Comparison of ENCODE assay signal across 10 cellular contexts in the genomic region with DNA sequence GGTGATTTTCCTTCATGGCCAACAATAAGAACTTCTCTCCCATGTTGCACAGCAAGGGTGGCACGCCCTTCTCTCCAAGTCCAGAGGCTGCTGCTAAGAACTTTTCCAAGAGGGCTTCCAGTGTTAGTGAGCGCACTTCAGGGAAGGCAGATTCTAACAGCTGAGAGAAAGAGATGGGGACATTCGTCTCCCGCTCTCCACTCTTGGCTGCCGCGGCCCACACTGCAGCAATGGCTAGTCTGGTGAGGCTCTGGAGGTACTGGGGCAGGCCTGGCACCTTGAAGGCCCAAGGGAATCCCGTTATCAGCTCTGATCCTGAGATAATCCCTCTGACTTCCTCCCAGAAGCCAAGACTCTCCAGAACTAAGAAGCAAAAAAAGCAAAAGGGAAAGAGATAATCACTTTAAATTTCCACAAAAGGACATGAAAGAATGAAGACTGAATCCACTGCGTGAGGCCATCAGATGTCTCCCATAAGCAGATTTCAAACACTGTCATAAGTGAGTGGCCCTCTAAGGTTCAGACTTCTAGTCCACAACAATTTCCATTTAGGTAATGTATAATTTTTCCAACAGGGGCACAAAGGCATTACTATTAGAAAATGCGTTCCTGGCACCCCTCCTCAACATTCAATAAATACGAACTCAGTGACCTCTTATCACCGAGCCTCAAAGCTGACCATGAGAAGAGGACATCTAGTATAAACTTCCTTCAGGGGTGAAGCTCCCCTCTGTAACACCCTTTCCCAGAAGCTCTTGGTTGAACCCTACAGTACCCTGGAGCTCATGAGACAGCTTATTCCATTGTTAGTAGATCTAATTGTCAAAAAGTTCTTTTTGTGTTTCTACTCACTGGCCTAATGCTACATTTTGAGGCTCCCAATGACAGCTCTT.
A peak's percentile ranks its signal among the peaks of the same experiment; 100 is the strongest.
DNase-seq lines count a peak whose midpoint lies in the region; ATAC-seq, FAIRE-seq and TF ChIP-seq lines count a peak whose summit lies in the region.
"Had no signal": no experiment of that assay in that cellular context is flagged by ENCODE, and none has a peak within 500 bp of the region (broad histone marks: within the 10 kb centered on the region; RNA-seq: fewer than 3 reads in every experiment).

No MANE protein-coding gene starts in this region.

- peak overlapping the region; percentile 60 for H3K27ac ChIP-seq in mesenchymal stem cell (ENCODE audit: low read length, poor library complexity, severe bottlenecking)
- H3K27ac ChIP-seq in urinary bladder (ENCODE audit: low read depth): peak overlapping the region; percentile 45

- no peak overlapping the region for H3K9ac ChIP-seq in mesenchymal stem cell (ENCODE audit: low read length)

- no peak overlapping the region for H3K4me2 ChIP-seq in mesenchymal stem cell (ENCODE audit: low read length, poor library complexity, severe bottlenecking)

- peak overlapping the region; percentile 79 to 88 for H3K18ac ChIP-seq in mesenchymal stem cell (ENCODE audit: low read depth in 1 of 2, low read length in 2 of 2)

- H3K79me1 ChIP-seq in mesenchymal stem cell (replicated peaks; ENCODE audit: low read length, poor library complexity, severe bottlenecking): peaks cover 3% of the 10 kb centered on the region

- H3K9me3 Mint-ChIP-seq in activated naive CD4-positive, alpha-beta T cell treated with anti-CD3 and anti-CD28 coated beads, Interleukin-2, amount 10 ng/mL, durations not matched to agents 7 days and 5 days: peaks cover 4% of the 10 kb centered on the region
- no peaks in the 10 kb centered on the region for H3K9me3 Mint-ChIP-seq in activated naive CD8-positive, alpha-beta T cell treated with anti-CD3 and anti-CD28 coated beads, Interleukin-2, amount 10 ng/mL, durations not matched to agents 7 days and 5 days

- peak overlapping the region; percentile 94 for H2BK15ac ChIP-seq in mesenchymal stem cell (ENCODE audit: low read depth, poor library complexity, severe bottlenecking)

- peak overlapping the region; percentile 87 for H3K27ac Mint-ChIP-seq in activated naive CD4-positive, alpha-beta T cell treated with anti-CD3 and anti-CD28 coated beads, Interleukin-2, amount 10 ng/mL, durations not matched to agents 7 days and 5 days
- H3K27ac Mint-ChIP-seq in activated naive CD8-positive, alpha-beta T cell treated with anti-CD3 and anti-CD28 coated beads, Interleukin-2, amount 10 ng/mL, durations not matched to agents 7 days and 5 days: peak overlapping the region; percentile 94

- H3K36me3 Mint-ChIP-seq in activated naive CD4-positive, alpha-beta T cell treated with anti-CD3 and anti-CD28 coated beads, Interleukin-2, amount 10 ng/mL, durations not matched to agents 7 days and 5 days: peaks cover 40% of the 10 kb centered on the region
- peaks cover 35% of the 10 kb centered on the region for H3K36me3 Mint-ChIP-seq in activated naive CD8-positive, alpha-beta T cell treated with anti-CD3 and anti-CD28 coated beads, Interleukin-2, amount 10 ng/mL, durations not matched to agents 7 days and 5 days

- H3K14ac ChIP-seq in mesenchymal stem cell (ENCODE audit: low read length in 2 of 2): peak overlapping the region in 1 of 2 experiments; percentile 11

- H3K27me3 Mint-ChIP-seq in activated naive CD4-positive, alpha-beta T cell treated with anti-CD3 and anti-CD28 coated beads, Interleukin-2, amount 10 ng/mL, durations not matched to agents 7 days and 5 days: no peaks in the 10 kb centered on the region
- H3K27me3 Mint-ChIP-seq in activated naive CD8-positive, alpha-beta T cell treated with anti-CD3 and anti-CD28 coated beads, Interleukin-2, amount 10 ng/mL, durations not matched to agents 7 days and 5 days: no peaks in the 10 kb centered on the region
- H3K27me3 Mint-ChIP-seq: naive B cell had no signal

- peak overlapping the region; percentile 76 for H4K91ac ChIP-seq in mesenchymal stem cell (ENCODE audit: low read length)

- peak overlapping the region; percentile 2 to 94 for H2BK12ac ChIP-seq in mesenchymal stem cell (ENCODE audit: low read length in 2 of 2)

- no peak overlapping the region for H2BK5ac ChIP-seq in mesenchymal stem cell (ENCODE audit: low read depth, low read length, poor library complexity, severe bottlenecking)

- H3K4ac ChIP-seq in mesenchymal stem cell (ENCODE audit: low read depth in 1 of 2, low read length in 2 of 2): peak overlapping the region; percentile 18 to 82

- POLR2A ChIA-PET in activated naive CD8-positive, alpha-beta T cell treated with anti-CD3 and anti-CD28 coated beads, Interleukin-2, amount 10 ng/mL, durations not matched to agents 7 days and 5 days (lab: Charles Lee): interaction anchor here (0.5 to 1.3 kb wide), 4 partner anchors 37 to 180 kb away, joined by 3 to 6 read pairs (median 4); a partner anchor contains a TSS

- H2AK5ac ChIP-seq in mesenchymal stem cell (ENCODE audit: low read length, severe bottlenecking): peak overlapping the region; percentile 23

- no peak for FAIRE-seq in GM12892 (lab: Jason Lieb, UNC)

- H4K8ac ChIP-seq in mesenchymal stem cell (ENCODE audit: low read length): peak overlapping the region; percentile 72

- CTCF ChIA-PET in activated naive CD4-positive, alpha-beta T cell treated with anti-CD3 and anti-CD28 coated beads, Interleukin-2, amount 10 ng/mL, durations not matched to agents 7 days and 5 days (lab: Charles Lee): interaction anchor here (2.2 kb wide), 1 partner anchor 65 kb away, joined by 8 read pairs; a partner anchor contains a TSS

- H2BK120ac ChIP-seq in mesenchymal stem cell (ENCODE audit: low read depth, low read length): peak overlapping the region; percentile 40

- no peak overlapping the region for H2AFZ ChIP-seq in mesenchymal stem cell (ENCODE audit: low read depth, low read length)

- ATAC-seq in activated naive CD8-positive, alpha-beta T cell treated with anti-CD3 and anti-CD28 coated beads, Interleukin-2, amount 10 ng/mL, durations not matched to agents 7 days and 5 days (ENCODE audit: low read depth): no peak
- ATAC-seq in GM21447 (IDR thresholded peaks at IDR 0.05; ENCODE audit: unreplicated experiment): no peak

- H3K36me3 ChIP-seq in mesenchymal stem cell (ENCODE audit: control insufficient read depth in 1 of 2, insufficient read depth in 2 of 2, low read depth in 1 of 2, low read length in 2 of 2): peaks cover 5 to 22% of the 10 kb centered on the region in 2 experiments
- H3K36me3 ChIP-seq in urinary bladder (ENCODE audit: insufficient read depth): no peaks in the 10 kb centered on the region

- peak overlapping the region in 1 of 2 experiments; percentile 64 for H3K23ac ChIP-seq in mesenchymal stem cell (ENCODE audit: low read length in 2 of 2)

- H3K4me1 Mint-ChIP-seq in activated naive CD4-positive, alpha-beta T cell treated with anti-CD3 and anti-CD28 coated beads, Interleukin-2, amount 10 ng/mL, durations not matched to agents 7 days and 5 days: peaks cover 27% of the 10 kb centered on the region
- H3K4me1 Mint-ChIP-seq in activated naive CD8-positive, alpha-beta T cell treated with anti-CD3 and anti-CD28 coated beads, Interleukin-2, amount 10 ng/mL, durations not matched to agents 7 days and 5 days: peaks cover 24% of the 10 kb centered on the region

- H3K27me3 ChIP-seq in mesenchymal stem cell (ENCODE audit: control insufficient read depth in 1 of 2, insufficient read depth in 1 of 2, low read length in 2 of 2): no peaks in the 10 kb centered on the region

- no peak overlapping the region for H3K4me3 Mint-ChIP-seq in activated naive CD4-positive, alpha-beta T cell treated with anti-CD3 and anti-CD28 coated beads, Interleukin-2, amount 10 ng/mL, durations not matched to agents 7 days and 5 days
- no peak overlapping the region for H3K4me3 Mint-ChIP-seq in activated naive CD8-positive, alpha-beta T cell treated with anti-CD3 and anti-CD28 coated beads, Interleukin-2, amount 10 ng/mL, durations not matched to agents 7 days and 5 days
- H3K4me3 Mint-ChIP-seq: naive B cell had no signal

- H3K4me3 ChIP-seq in mesenchymal stem cell (ENCODE audit: insufficient read depth in 1 of 2, low read depth in 1 of 2, low read length in 2 of 2) (no peak overlapping the region), urinary bladder (ENCODE audit: low read depth, low read length) (no peak overlapping the region)

- H3K4me1 ChIP-seq in mesenchymal stem cell (ENCODE audit: control insufficient read depth, insufficient read depth, low read depth, low read length) (peaks cover 11% of the 10 kb centered on the region), urinary bladder (ENCODE audit: insufficient read depth) (no peaks in the 10 kb centered on the region)

- 77% methylated on average over 11 of the region's 11 CpGs for WGBS in mesenchymal stem cell
- WGBS in urinary bladder: 78% methylated on average over 11 of the region's 11 CpGs

- TF ChIP-seq POLR2A in GM12892 (IDR thresholded peaks at IDR 0.05; ENCODE audit: low read depth, low read length): no peak

- DNase-seq in activated naive CD4-positive, alpha-beta T cell treated with anti-CD3 and anti-CD28 coated beads, Interleukin-2, amount 10 ng/mL, durations not matched to agents 7 days and 5 days: no peak
- no peak for DNase-seq in activated naive CD4-positive, alpha-beta T cell treated with anti-CD3 and anti-CD28 coated beads, Interleukin-2, amount 50 U/mL, for 16 hours
- no peak for DNase-seq in activated naive CD8-positive, alpha-beta T cell treated with anti-CD3 and anti-CD28 coated beads, Interleukin-2, amount 10 ng/mL, durations not matched to agents 7 days and 5 days
- DNase-seq in mesenchymal stem cell: no peak
- no peak for DNase-seq in GM12892 (ENCODE audit: insufficient read length)
- DNase-seq in medulla oblongata (ENCODE audit: extremely low spot score): no peak
- DNase-seq: naive B cell, NCI-H2081 had no signal

- no peaks in the 10 kb centered on the region for H3K9me3 ChIP-seq in mesenchymal stem cell (ENCODE audit: control insufficient read depth, low read length)
